ENCODE assay signal across 11 cellular contexts in the genomic region with DNA sequence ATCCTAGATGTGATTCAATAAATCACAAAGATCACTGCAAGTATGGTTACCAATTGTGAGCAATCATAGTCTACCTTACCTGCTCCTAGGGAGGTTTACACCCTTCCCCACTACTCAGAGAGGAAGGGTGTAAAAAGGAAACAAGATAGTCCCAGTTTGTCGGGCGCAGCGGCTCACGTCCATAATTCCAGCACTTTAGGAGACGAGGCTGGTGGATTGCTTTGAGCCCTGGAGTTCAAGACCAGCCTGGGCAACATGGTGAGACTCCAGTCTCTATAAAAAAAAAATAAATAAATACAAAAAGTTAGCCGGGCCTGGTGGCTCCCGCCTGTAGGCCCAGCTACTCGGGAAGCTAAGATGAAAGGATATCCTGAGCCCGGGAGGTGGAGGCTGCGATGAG. TPM values are rescaled to one million over a fixed set of nuclear protein-coding genes. Genes with fewer than 3 reads are reported as not detected.
DNase-seq lines count a peak whose midpoint lies in the region; ATAC-seq, FAIRE-seq and TF ChIP-seq lines count a peak whose summit lies in the region.
"Had no signal": no experiment of that assay in that cellular context is flagged by ENCODE, and none has a peak within 500 bp of the region (broad histone marks: within the 10 kb centered on the region; RNA-seq: fewer than 3 reads in every experiment).

No MANE protein-coding gene starts in this region.

- intact Hi-C loops in left ventricle myocardium inferior (cut with micrococcal nuclease) (no loop called here), heart left ventricle (cut with DNase I) (loop anchor here in 1 of 10 donors (2.0 kb wide), 1 partner anchor 22 kb away; the partner anchor contains the start of genes ATG13 and HARBI1)

- H3K27ac Mint-ChIP-seq in WTC11: peak overlapping the region; percentile 95

- CTCF ChIA-PET in WTC11 (lab: Charles Lee): interaction anchor here (1.0 to 1.3 kb wide), 3 partner anchors 17 to 247 kb away, joined by 3 to 4 read pairs (median 4); partner anchors contain the start of gene DGKZ

- H3K27me3 ChIP-seq in left ventricle myocardium inferior (ENCODE audit: low read depth) (no peaks in the 10 kb centered on the region), heart left ventricle (no peaks in the 10 kb centered on the region)

- H3K36me3 ChIP-seq in left ventricle myocardium inferior (no peaks in the 10 kb centered on the region), heart left ventricle (no peaks in the 10 kb centered on the region), mesodermal cell (ENCODE audit: control insufficient read depth, insufficient read depth, low read length) (peaks cover 8% of the 10 kb centered on the region)

- ATAC-seq in heart left ventricle: no peak
- ATAC-seq in WTC11: no peak

- TF ChIP-seq CTCF in left ventricle myocardium inferior (IDR thresholded peaks at IDR 0.05; ENCODE audit: borderline replicate concordance) (no peak), heart left ventricle (IDR thresholded peaks at IDR 0.05) (no peak), WTC11 (IDR thresholded peaks at IDR 0.05) (no peak), foreskin fibroblast (IDR thresholded peaks at IDR 0.05; ENCODE audit: low read depth, low read length) (no peak)

- peak overlapping the region; percentile 95 for H3K4me3 Mint-ChIP-seq in WTC11

- FAIRE-seq in urothelium cell line (lab: Jason Lieb, UNC): no peak

- DNase-seq in left ventricle myocardium inferior (no peak), heart left ventricle (no peak), WTC11 (ENCODE audit: low spot score) (no peak), foreskin fibroblast (no peak), NCI-H2107 (lab: John Stamatoyannopoulos, UW) (no peak), urothelium cell line (ENCODE audit: low spot score) (no peak), NCI-H226 (no peak)
- DNase-seq: C1 segment of cervical spinal cord, GF-D8, H7 had no signal

- WGBS in heart left ventricle, 4 donors: 90 to 94% (median 91%) methylated on average over 10 of the region's 10 CpGs
- 96 to 100% methylated on average over 5 to 6 of the region's 10 CpGs for WGBS in mesodermal cell (ENCODE audit: insufficient coverage in 2 of 2), 2 experiments

- peaks cover 48% of the 10 kb centered on the region for H3K4me1 ChIP-seq in left ventricle myocardium inferior
- peaks cover 0 to 47% (median 27%) of the 10 kb centered on the region in 12 donors for H3K4me1 ChIP-seq in heart left ventricle
- peaks cover 13% of the 10 kb centered on the region for H3K4me1 ChIP-seq in mesodermal cell (ENCODE audit: control insufficient read depth, insufficient read depth, low read length, poor library complexity, severe bottlenecking)

- H3K4me3 ChIP-seq in left ventricle myocardium inferior: peak overlapping the region; percentile 94
- no peak overlapping the region for H3K4me3 ChIP-seq in heart left ventricle
- no peak overlapping the region for H3K4me3 ChIP-seq in mesodermal cell (ENCODE audit: extremely low read depth, insufficient read depth, low read length, poor library complexity, severe bottlenecking)
- H3K4me3 ChIP-seq in foreskin fibroblast (ENCODE audit: low read depth in 1 of 2, low read length in 2 of 2): no peak overlapping the region

- H3K9me3 ChIP-seq in left ventricle myocardium inferior (replicated peaks) (no peaks in the 10 kb centered on the region), heart left ventricle (no peaks in the 10 kb centered on the region), mesodermal cell (ENCODE audit: control insufficient read depth, low read length) (no peaks in the 10 kb centered on the region)

- POLR2A ChIA-PET in WTC11 (lab: Charles Lee): no interaction called here

- no peaks in the 10 kb centered on the region for H3K9me3 Mint-ChIP-seq in WTC11

- H3K4me1 Mint-ChIP-seq in WTC11: peaks cover 20% of the 10 kb centered on the region

- H3K27me3 Mint-ChIP-seq in WTC11 (ENCODE audit: low read depth): no peaks in the 10 kb centered on the region

- peak overlapping the region; percentile 87 for H3K27ac ChIP-seq in left ventricle myocardium inferior (replicated peaks)
- H3K27ac ChIP-seq in heart left ventricle: peak overlapping the region in 4 of 12 donors; percentile 80 to 88 (median 82)
- H3K27ac ChIP-seq in mesodermal cell (ENCODE audit: low read depth, low read length, severe bottlenecking): peak overlapping the region; percentile 76

- TF ChIP-seq POLR2A in heart left ventricle (IDR thresholded peaks at IDR 0.05): no peak

- no peaks in the 10 kb centered on the region for H3K36me3 Mint-ChIP-seq in WTC11

TF ChIP-seq in WTC11, 78 proteins besides CTCF, POLR2A, EP300 and RAD21:
- TF ChIP-seq ZSCAN18 (CRISPR knock-in tag; IDR thresholded peaks at IDR 0.05): no peak
- no peak for TF ChIP-seq ZNF138 (CRISPR knock-in tag; conservative IDR thresholded peaks at IDR 0.05)
- no peak for TF ChIP-seq ETV6 (CRISPR knock-in tag; IDR thresholded peaks at IDR 0.05)
- TF ChIP-seq GABPB1 (CRISPR knock-in tag; IDR thresholded peaks at IDR 0.05): no peak
- TF ChIP-seq MYBL2 (CRISPR knock-in tag; IDR thresholded peaks at IDR 0.05): no peak
- TF ChIP-seq ZNF671 (CRISPR knock-in tag; IDR thresholded peaks at IDR 0.05): no peak
- no peak for TF ChIP-seq NR2C2 (CRISPR knock-in tag; IDR thresholded peaks at IDR 0.05)
- no peak for TF ChIP-seq ZBTB21 (CRISPR knock-in tag; IDR thresholded peaks at IDR 0.05; ENCODE audit: borderline replicate concordance)
- TF ChIP-seq NFYB (CRISPR knock-in tag; conservative IDR thresholded peaks at IDR 0.05; ENCODE audit: low read depth): no peak
- TF ChIP-seq ESRRA (CRISPR knock-in tag; IDR thresholded peaks at IDR 0.05; ENCODE audit: borderline replicate concordance): no peak
- TF ChIP-seq, protein P1, sequence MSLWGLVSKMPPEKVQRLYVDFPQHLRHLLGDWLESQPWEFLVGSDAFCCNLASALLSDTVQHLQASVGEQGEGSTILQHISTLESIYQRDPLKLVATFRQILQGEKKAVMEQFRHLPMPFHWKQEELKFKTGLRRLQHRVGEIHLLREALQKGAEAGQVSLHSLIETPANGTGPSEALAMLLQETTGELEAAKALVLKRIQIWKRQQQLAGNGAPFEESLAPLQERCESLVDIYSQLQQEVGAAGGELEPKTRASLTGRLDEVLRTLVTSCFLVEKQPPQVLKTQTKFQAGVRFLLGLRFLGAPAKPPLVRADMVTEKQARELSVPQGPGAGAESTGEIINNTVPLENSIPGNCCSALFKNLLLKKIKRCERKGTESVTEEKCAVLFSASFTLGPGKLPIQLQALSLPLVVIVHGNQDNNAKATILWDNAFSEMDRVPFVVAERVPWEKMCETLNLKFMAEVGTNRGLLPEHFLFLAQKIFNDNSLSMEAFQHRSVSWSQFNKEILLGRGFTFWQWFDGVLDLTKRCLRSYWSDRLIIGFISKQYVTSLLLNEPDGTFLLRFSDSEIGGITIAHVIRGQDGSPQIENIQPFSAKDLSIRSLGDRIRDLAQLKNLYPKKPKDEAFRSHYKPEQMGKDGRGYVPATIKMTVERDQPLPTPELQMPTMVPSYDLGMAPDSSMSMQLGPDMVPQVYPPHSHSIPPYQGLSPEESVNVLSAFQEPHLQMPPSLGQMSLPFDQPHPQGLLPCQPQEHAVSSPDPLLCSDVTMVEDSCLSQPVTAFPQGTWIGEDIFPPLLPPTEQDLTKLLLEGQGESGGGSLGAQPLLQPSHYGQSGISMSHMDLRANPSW (CRISPR knock-in tag; conservative IDR thresholded peaks at IDR 0.05; ENCODE audit: low read depth): no peak
- no peak for TF ChIP-seq ZNF219 (CRISPR knock-in tag; IDR thresholded peaks at IDR 0.05; ENCODE audit: borderline replicate concordance)
- no peak for TF ChIP-seq RORB (CRISPR knock-in tag; IDR thresholded peaks at IDR 0.05)
- no peak for TF ChIP-seq KAT7 (CRISPR knock-in tag; IDR thresholded peaks at IDR 0.05; ENCODE audit: borderline replicate concordance)
- TF ChIP-seq ZNF416 (CRISPR knock-in tag; IDR thresholded peaks at IDR 0.05): no peak
- TF ChIP-seq TP53 (CRISPR knock-in tag; IDR thresholded peaks at IDR 0.05): no peak
- TF ChIP-seq CREM (CRISPR knock-in tag; IDR thresholded peaks at IDR 0.05): no peak
TF ChIP-seq in WTC11: peak in this region for 0.

RNA-seq across cellular contexts. Expression of gene AMBRA1, which starts 1.0 kb away (rescaled TPM):
- total RNA-seq in left ventricle myocardium inferior (14.2 TPM), heart left ventricle (10 to 100 TPM; 13.3 to 23.5 (median 16.7) TPM), WTC11 (2021) (29.8 to 35.0 TPM (median 32.2 TPM) in 3 replicates)
- 10 to 100 TPM in 1 of 2 donors, 1 to 10 TPM in 1; 5.6 to 11.0 TPM for polyA plus RNA-seq in heart left ventricle
- 20.1 TPM for polyA plus RNA-seq in mesodermal cell (2013, experiment 1 of 2)
- 18.3 TPM for polyA plus RNA-seq in mesodermal cell (2013, experiment 2 of 2)

RNA-seq across cellular contexts. Expression of gene HARBI1, which starts 22.2 kb away (rescaled TPM):
- total RNA-seq in left ventricle myocardium inferior (4.8 TPM), heart left ventricle (1 to 10 TPM; 2.5 to 4.5 (median 3.5) TPM), WTC11 (2021) (4.4 to 5.6 TPM (median 5.2 TPM) in 3 replicates)
- 1 to 10 TPM; 2.1 to 3.8 TPM for polyA plus RNA-seq in heart left ventricle
- 4.1 TPM for polyA plus RNA-seq in mesodermal cell (2013, experiment 1 of 2)
- polyA plus RNA-seq in mesodermal cell (2013, experiment 2 of 2): 2.8 TPM

RNA-seq across cellular contexts. Expression of gene ATG13, which starts 22.6 kb away (rescaled TPM):
- 42.1 TPM for total RNA-seq in left ventricle myocardium inferior
- total RNA-seq in heart left ventricle: 10 to 100 TPM; 38.8 to 74.8 (median 48.7) TPM
- 10 to 100 TPM; 26.7 to 50.7 TPM for polyA plus RNA-seq in heart left ventricle
- 73.4 to 85.4 TPM (median 81.7 TPM) in 3 replicates for total RNA-seq in WTC11 (2021)
- polyA plus RNA-seq in mesodermal cell (2013, experiment 1 of 2): 126 TPM
- polyA plus RNA-seq in mesodermal cell (2013, experiment 2 of 2): 84.9 TPM
